1 cellular context compared by ENCODE assay signal in genomic region chr4:6322761-6323566, GRCh38.
TF ChIP-seq lines count a peak whose summit lies in the region.

No MANE protein-coding gene starts in this region.

TF ChIP-seq in HepG2, 621 proteins besides CTCF, POLR2A, EP300 and RAD21 (continued from another document and continues in another):
- TF ChIP-seq GMEB1 (CRISPR knock-in tag; IDR thresholded peaks at IDR 0.05; ENCODE audit: borderline replicate concordance), result no peak
- TF ChIP-seq SP2 (CRISPR knock-in tag; IDR thresholded peaks at IDR 0.05), result no peak
- TF ChIP-seq ZNF780A (CRISPR knock-in tag; IDR thresholded peaks at IDR 0.05), result no peak
- TF ChIP-seq ZBTB25 (CRISPR knock-in tag; IDR thresholded peaks at IDR 0.05), result no peak; the same call in 1 of the 2 replicates
- no peak; the same call in 1 of the 2 replicates for TF ChIP-seq NR2F6 (IDR thresholded peaks at IDR 0.05)
- peak; percentile 49 for TF ChIP-seq NR2F6 (CRISPR knock-in tag; IDR thresholded peaks at IDR 0.05)
- 0 out of 2 replicates have a peak, but pooled peaks have one; percentile 27 for TF ChIP-seq TIGD3 (CRISPR knock-in tag; IDR thresholded peaks at IDR 0.05; ENCODE audit: borderline replicate concordance)
- TF ChIP-seq NPAS2 (CRISPR knock-in tag; IDR thresholded peaks at IDR 0.05; ENCODE audit: borderline replicate concordance), result no peak
- peak; percentile 48; the same call in 1 of the 2 replicates for TF ChIP-seq JUNB (CRISPR knock-in tag; IDR thresholded peaks at IDR 0.05; ENCODE audit: borderline replicate concordance)
- TF ChIP-seq TCF12 (IDR thresholded peaks at IDR 0.05), result no peak
- TF ChIP-seq TCF12 (CRISPR knock-in tag; IDR thresholded peaks at IDR 0.05), result peak; percentile 53; the same call in 1 of the 2 replicates
- TF ChIP-seq MAFF (IDR thresholded peaks at IDR 0.05; ENCODE audit: low read depth, low read length), result no peak
- peak; percentile 42; the same call in 1 of the 2 replicates for TF ChIP-seq GATAD1 (CRISPR knock-in tag; IDR thresholded peaks at IDR 0.05)
- TF ChIP-seq CBFB (CRISPR knock-in tag; IDR thresholded peaks at IDR 0.05), result peak; percentile 98
- TF ChIP-seq HOXA7 (CRISPR knock-in tag; IDR thresholded peaks at IDR 0.05), result no peak
- no peak for TF ChIP-seq ZNF414 (CRISPR knock-in tag; IDR thresholded peaks at IDR 0.05)
- TF ChIP-seq SAP130 (CRISPR knock-in tag; IDR thresholded peaks at IDR 0.05; ENCODE audit: low read depth), result peak; percentile 68; the same call in 1 of the 2 replicates
- no peak for TF ChIP-seq MBNL3 (CRISPR knock-in tag; conservative IDR thresholded peaks at IDR 0.05)
- peak; percentile 88 for TF ChIP-seq DRAP1 (CRISPR knock-in tag; IDR thresholded peaks at IDR 0.05)
- no peak for TF ChIP-seq PHB2 (IDR thresholded peaks at IDR 0.05; ENCODE audit: partially characterized antibody)
- TF ChIP-seq ZFAT (CRISPR knock-in tag; conservative IDR thresholded peaks at IDR 0.05), result no peak
- no peak for TF ChIP-seq ZNF713 (CRISPR knock-in tag; IDR thresholded peaks at IDR 0.05)
- TF ChIP-seq RXRB (CRISPR knock-in tag; IDR thresholded peaks at IDR 0.05; ENCODE audit: borderline replicate concordance), result peak; percentile 70
- no peak for TF ChIP-seq ZNF530 (CRISPR knock-in tag; IDR thresholded peaks at IDR 0.05; ENCODE audit: low read depth)
- TF ChIP-seq ZNF230 (CRISPR knock-in tag; IDR thresholded peaks at IDR 0.05), result no peak
- TF ChIP-seq ZNF256 (CRISPR knock-in tag; conservative IDR thresholded peaks at IDR 0.05), result no peak
- TF ChIP-seq ZNF883 (CRISPR knock-in tag; IDR thresholded peaks at IDR 0.05; ENCODE audit: not compliant biosample characterization), result no peak
- TF ChIP-seq ZNF597 (CRISPR knock-in tag; IDR thresholded peaks at IDR 0.05), result no peak
- no peak for TF ChIP-seq RBM22 (optimal IDR thresholded peaks at IDR 0.05; ENCODE audit: low read length)
- no peak for TF ChIP-seq ZFP90 (CRISPR knock-in tag; IDR thresholded peaks at IDR 0.05; ENCODE audit: borderline replicate concordance)
- TF ChIP-seq REL (CRISPR knock-in tag; conservative IDR thresholded peaks at IDR 0.05), result no peak
- no peak for TF ChIP-seq ATF7-NPFF (CRISPR knock-in tag; IDR thresholded peaks at IDR 0.05; ENCODE audit: low read depth)
- TF ChIP-seq RFXANK (CRISPR knock-in tag; IDR thresholded peaks at IDR 0.05), result no peak
- no peak for TF ChIP-seq ZBTB46 (CRISPR knock-in tag; IDR thresholded peaks at IDR 0.05; ENCODE audit: borderline replicate concordance)
- 0 out of 4 replicates have a peak, but pooled peaks have one; percentile 41 to 47 for TF ChIP-seq NR2F1 (CRISPR knock-in tag; IDR thresholded peaks at IDR 0.05)
- no peak for TF ChIP-seq ZNF274 (CRISPR knock-in tag; IDR thresholded peaks at IDR 0.05)
- no peak for TF ChIP-seq ARNTL (CRISPR knock-in tag; IDR thresholded peaks at IDR 0.05)
- no peak for TF ChIP-seq ZNF275 (CRISPR knock-in tag; IDR thresholded peaks at IDR 0.05; ENCODE audit: borderline replicate concordance)
- no peak for TF ChIP-seq ZMAT5 (CRISPR knock-in tag; IDR thresholded peaks at IDR 0.05; ENCODE audit: borderline replicate concordance, low read depth)
- TF ChIP-seq ZNF557 (CRISPR knock-in tag; IDR thresholded peaks at IDR 0.05), result no peak
- no peak for TF ChIP-seq AKNA (CRISPR knock-in tag; IDR thresholded peaks at IDR 0.05; ENCODE audit: borderline replicate concordance)
- no peak for TF ChIP-seq ZNF891 (CRISPR knock-in tag; IDR thresholded peaks at IDR 0.05)
- TF ChIP-seq ZNF768 (CRISPR knock-in tag; IDR thresholded peaks at IDR 0.05), result no peak; the same call in none of the 2 replicates
- no peak for TF ChIP-seq RARG (CRISPR knock-in tag; IDR thresholded peaks at IDR 0.05; ENCODE audit: low read depth)
- no peak for TF ChIP-seq PCBP1 (IDR thresholded peaks at IDR 0.05; ENCODE audit: borderline replicate concordance, low read depth, low read length)
- no peak for TF ChIP-seq ZNF770 (CRISPR knock-in tag; IDR thresholded peaks at IDR 0.05)
- no peak for TF ChIP-seq DR1 (CRISPR knock-in tag; IDR thresholded peaks at IDR 0.05)
